9 cellular contexts compared by ENCODE assay signal in genomic region chr4:183960021-183960420, GRCh38. TPM values are rescaled to one million over a fixed set of nuclear protein-coding genes. Genes with fewer than 3 reads are reported as not detected.
DNase-seq lines count a peak whose midpoint lies in the region; ATAC-seq lines count a peak whose summit lies in the region.
"Had no signal": no experiment of that assay in that cellular context is flagged by ENCODE, and none has a peak within 500 bp of the region (broad histone marks: within the 10 kb centered on the region; RNA-seq: fewer than 3 reads in every experiment).

No MANE protein-coding gene starts in this region.

- H3K36me3 Mint-ChIP-seq in T-helper 17 cell (ENCODE audit: low read depth) = no peaks in the 10 kb centered on the region
- H3K36me3 Mint-ChIP-seq in effector memory CD8-positive, alpha-beta T cell (ENCODE audit: insufficient read depth) = no peaks in the 10 kb centered on the region

- no peaks in the 10 kb centered on the region for H3K9me3 Mint-ChIP-seq in effector memory CD8-positive, alpha-beta T cell
- H3K9me3 Mint-ChIP-seq: activated B cell treated with CpG ODN at 0.5 μM for 24 hours had no signal

- peak; percentile 76 for ATAC-seq in left colon
- no peak for ATAC-seq in GM19324 (IDR thresholded peaks at IDR 0.05; ENCODE audit: low FRiP score, unreplicated experiment)
- no peak for ATAC-seq in T-helper 17 cell
- no peak for ATAC-seq in effector memory CD8-positive, alpha-beta T cell (replicated peaks)

- H3K4me1 Mint-ChIP-seq in T-helper 17 cell = no peaks in the 10 kb centered on the region
- no peaks in the 10 kb centered on the region for H3K4me1 Mint-ChIP-seq in effector memory CD8-positive, alpha-beta T cell (ENCODE audit: low read depth in 2 of 2)
- H3K4me1 Mint-ChIP-seq: activated B cell treated with CpG ODN at 0.5 μM for 24 hours had no signal

- H3K27ac Mint-ChIP-seq in T-helper 17 cell = no peak overlapping the region
- no peak overlapping the region for H3K27ac Mint-ChIP-seq in effector memory CD8-positive, alpha-beta T cell
- H3K27ac Mint-ChIP-seq: activated B cell treated with CpG ODN at 0.5 μM for 24 hours had no signal

- no peak overlapping the region for H3K4me3 Mint-ChIP-seq in T-helper 17 cell
- no peak overlapping the region for H3K4me3 Mint-ChIP-seq in effector memory CD8-positive, alpha-beta T cell
- H3K4me3 Mint-ChIP-seq: activated B cell treated with CpG ODN at 0.5 μM for 24 hours had no signal

- H3K27me3 Mint-ChIP-seq in T-helper 17 cell = peaks cover 32% of the 10 kb centered on the region
- peaks cover 8 to 13% of the 10 kb centered on the region in 2 donors for H3K27me3 Mint-ChIP-seq in effector memory CD8-positive, alpha-beta T cell
- H3K27me3 Mint-ChIP-seq: activated B cell treated with CpG ODN at 0.5 μM for 24 hours had no signal

- no peaks in the 10 kb centered on the region for H3K9me3 ChIP-seq in T-helper 17 cell (ENCODE audit: control insufficient read depth, low read length, poor library complexity, severe bottlenecking)

- intact Hi-C loops in left colon (cut with DNase I, micrococcal nuclease) = no loop called here

- DNase-seq in COLO829 (ENCODE audit: low spot score) = peak; percentile 74
- peak; percentile 65 for DNase-seq in NCI-H1694 (lab: John Stamatoyannopoulos, UW)
- DNase-seq in cerebellar cortex (ENCODE audit: low spot score) = peak; percentile 94
- peak; percentile 23 to 52 for DNase-seq in left colon
- DNase-seq in T-helper 17 cell = no peak
- no peak for DNase-seq in HuH-7 (ENCODE audit: low spot score)
- no peak for DNase-seq in effector memory CD8-positive, alpha-beta T cell
- DNase-seq: activated B cell treated with CpG ODN at 0.5 μM for 24 hours had no signal

RNA-seq across cellular contexts. Expression of gene STOX2, which starts 54.9 kb away (rescaled TPM):
- total RNA-seq in left colon (1 to 10 TPM; 1.8 to 2.7 TPM), T-helper 17 cell (under 1 TPM in 1 of 2 donors, not detected in 1; 0.37 TPM)
- total RNA-seq: activated B cell treated with CpG ODN at 0.5 μM for 24 hours had no signal

Comparison
In these comparisons a context has a peak if more than half of its experiments do, and no peak if none do; other contexts are left out.
1. DNase-seq: peak in COLO829 (single experiment), NCI-H1694 (single experiment), cerebellar cortex (single experiment) and left colon (2 of 2); none in T-helper 17 cell (0 of 3), HuH-7 (single experiment) and effector memory CD8-positive, alpha-beta T cell (0 of 3).